In the genomic region with DNA sequence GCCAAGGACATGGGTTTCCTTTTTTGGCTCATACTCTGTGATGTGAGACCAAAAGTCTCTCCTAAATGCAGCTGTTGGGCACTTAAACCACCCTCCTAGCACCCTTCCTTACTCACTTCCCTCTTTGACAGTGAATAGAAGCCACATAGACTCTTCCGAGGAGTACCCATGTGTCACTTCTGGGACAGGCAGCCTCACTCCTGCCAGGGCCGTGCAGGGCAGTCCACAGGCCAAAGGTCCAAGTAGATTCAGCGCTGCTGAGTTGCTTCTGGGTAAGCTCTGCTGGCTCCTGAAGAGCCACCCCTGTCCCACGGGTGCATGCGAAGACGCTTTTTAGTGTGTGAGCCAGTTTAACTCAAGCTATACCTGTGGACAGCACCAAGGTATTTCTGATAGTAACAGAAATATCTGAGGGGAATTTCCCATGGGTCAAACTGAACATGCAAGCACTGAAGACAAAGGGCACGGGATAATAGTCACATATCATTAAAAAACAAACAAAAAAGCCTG, we compare ENCODE assay signal across 15 cellular contexts. TPM values are rescaled to one million over a fixed set of nuclear protein-coding genes. Genes with fewer than 3 reads are reported as not detected.
DNase-seq lines count a peak whose midpoint lies in the region; TF ChIP-seq lines count a peak whose summit lies in the region.
"Had no signal": no experiment of that assay in that cellular context is flagged by ENCODE, and none has a peak within 500 bp of the region (broad histone marks: within the 10 kb centered on the region; RNA-seq: fewer than 3 reads in every experiment).

No MANE protein-coding gene starts in this region.

- intact Hi-C loops in posterior cingulate gyrus (cut with DNase I), result no loop called here

- H3K27me3 Mint-ChIP-seq in type B pancreatic cell, result no peaks in the 10 kb centered on the region
- H3K27me3 Mint-ChIP-seq in activated naive CD4-positive, alpha-beta T cell treated with anti-CD3 and anti-CD28 coated beads, Interleukin-2, amount 10 ng/mL, durations not matched to agents 7 days and 5 days, result peaks cover 56% of the 10 kb centered on the region

- CTCF ChIA-PET in activated naive CD4-positive, alpha-beta T cell treated with anti-CD3 and anti-CD28 coated beads, Interleukin-2, amount 10 ng/mL, durations not matched to agents 7 days and 5 days (lab: Charles Lee), result interaction anchor here (0.5 kb wide), 1 partner anchor 168 kb away, joined by 3 read pairs; no protein-coding TSS in a partner anchor

- H3K9ac ChIP-seq in duodenal mucosa (ENCODE audit: low read depth in 1 of 2, low read length in 2 of 2), result no peak overlapping the region

- H3K27ac ChIP-seq in duodenal mucosa (ENCODE audit: low read depth, low read length), result peak overlapping the region; percentile 49
- H3K27ac ChIP-seq: 22Rv1 had no signal

- peak overlapping the region; percentile 92 for H3K27ac Mint-ChIP-seq in type B pancreatic cell
- H3K27ac Mint-ChIP-seq in activated naive CD4-positive, alpha-beta T cell treated with anti-CD3 and anti-CD28 coated beads, Interleukin-2, amount 10 ng/mL, durations not matched to agents 7 days and 5 days, result no peak overlapping the region
- H3K27ac Mint-ChIP-seq: activated naive CD4-positive, alpha-beta T cell treated with anti-CD3 and anti-CD28 coated beads for 36 hours; GM23338 had no signal

- H3K27me3 ChIP-seq in duodenal mucosa (ENCODE audit: control insufficient read depth in 1 of 2, insufficient read depth in 2 of 2, low read length in 2 of 2), result no peaks in the 10 kb centered on the region

- H3K4me3 Mint-ChIP-seq in type B pancreatic cell, result peak overlapping the region; percentile 56
- H3K4me3 Mint-ChIP-seq in activated naive CD4-positive, alpha-beta T cell treated with anti-CD3 and anti-CD28 coated beads, Interleukin-2, amount 10 ng/mL, durations not matched to agents 7 days and 5 days, result no peak overlapping the region
- H3K4me3 Mint-ChIP-seq: activated naive CD4-positive, alpha-beta T cell treated with anti-CD3 and anti-CD28 coated beads for 36 hours; GM23338; neural crest cell had no signal

- no peaks in the 10 kb centered on the region for H3K36me3 ChIP-seq in duodenal mucosa (ENCODE audit: control insufficient read depth in 1 of 2, insufficient read depth in 2 of 2, low read length in 2 of 2)

- peaks cover 38% of the 10 kb centered on the region for H3K4me1 Mint-ChIP-seq in type B pancreatic cell (ENCODE audit: unreplicated experiment)
- H3K4me1 Mint-ChIP-seq in activated naive CD4-positive, alpha-beta T cell treated with anti-CD3 and anti-CD28 coated beads, Interleukin-2, amount 10 ng/mL, durations not matched to agents 7 days and 5 days, result no peaks in the 10 kb centered on the region

- DNase-seq in NCI-H2196 treated with DMSO at 0.1 percent for 48 hours (lab: John Stamatoyannopoulos, UW; ENCODE audit: unreplicated experiment) (peak; percentile 10), NCI-H2196 (lab: John Stamatoyannopoulos, UW; ENCODE audit: unreplicated experiment) (no peak), NAMALWA (ENCODE audit: low spot score) (peak; percentile 32), type B pancreatic cell (ENCODE audit: extremely low spot score, unreplicated experiment) (no peak), erythroblast (lab: John Stamatoyannopoulos, UW) (no peak), posterior cingulate gyrus (no peak)
- no peak for DNase-seq in activated naive CD4-positive, alpha-beta T cell treated with anti-CD3 and anti-CD28 coated beads, Interleukin-2, amount 10 ng/mL, durations not matched to agents 7 days and 5 days
- DNase-seq: activated CD4-positive, alpha-beta T cell treated with anti-CD3 and anti-CD28 coated beads, Interleukin-2, amount 50 U/mL, for 4 hours; activated naive CD4-positive, alpha-beta T cell treated with anti-CD3 and anti-CD28 coated beads for 36 hours; NCI-H226; stimulated activated CD4-positive, alpha-beta T cell treated with anti-CD3 and anti-CD28 coated beads, Interleukin-12 subunit alpha, Interleukin-12 subunit beta, amount 100 ng/mL, for 4 hours had no signal

- peaks cover 24 to 30% of the 10 kb centered on the region in 2 donors for H3K4me1 ChIP-seq in duodenal mucosa (ENCODE audit: control insufficient read depth in 1 of 2, insufficient read depth in 2 of 2, low read length in 2 of 2)

- no peaks in the 10 kb centered on the region for H3K9me3 ChIP-seq in duodenal mucosa (ENCODE audit: control insufficient read depth in 1 of 2, low read length in 2 of 2)

- no peaks in the 10 kb centered on the region for H3K36me3 Mint-ChIP-seq in type B pancreatic cell
- H3K36me3 Mint-ChIP-seq in activated naive CD4-positive, alpha-beta T cell treated with anti-CD3 and anti-CD28 coated beads, Interleukin-2, amount 10 ng/mL, durations not matched to agents 7 days and 5 days, result no peaks in the 10 kb centered on the region

- no peak for TF ChIP-seq POLR2A in erythroblast (IDR thresholded peaks at IDR 0.05; ENCODE audit: low read length)

- TF ChIP-seq CTCF in type B pancreatic cell (conservative IDR thresholded peaks at IDR 0.05), result no peak

- peaks cover 7% of the 10 kb centered on the region for H3K9me3 Mint-ChIP-seq in type B pancreatic cell
- H3K9me3 Mint-ChIP-seq in activated naive CD4-positive, alpha-beta T cell treated with anti-CD3 and anti-CD28 coated beads, Interleukin-2, amount 10 ng/mL, durations not matched to agents 7 days and 5 days, result no peaks in the 10 kb centered on the region
- H3K9me3 Mint-ChIP-seq: activated naive CD4-positive, alpha-beta T cell treated with anti-CD3 and anti-CD28 coated beads for 36 hours; GM23338 had no signal

- no peak overlapping the region for H3K4me3 ChIP-seq in duodenal mucosa (ENCODE audit: low read depth in 1 of 2, low read length in 2 of 2)
- H3K4me3 ChIP-seq: GM23338 had no signal

RNA-seq across cellular contexts. Expression of a gene that starts 36.8 kb away (rescaled TPM):
- 1.5 and 2.4 TPM in 2 replicates for total RNA-seq in type B pancreatic cell (ENCODE audit: low replicate concordance)

RNA-seq across cellular contexts. Expression of a gene that starts 54.3 kb away (rescaled TPM):
- total RNA-seq in type B pancreatic cell (ENCODE audit: low replicate concordance), result 0.21 and 0.65 TPM in 2 replicates

RNA-seq across cellular contexts. Expression of a gene that starts 57.8 kb away (rescaled TPM):
- total RNA-seq in type B pancreatic cell (ENCODE audit: low replicate concordance), result 23.9 and 29.6 TPM in 2 replicates

Comparison
In these comparisons a context has a peak if more than half of its experiments do, and no peak if none do; other contexts are left out.
1. DNase-seq: peak in NCI-H2196 treated with DMSO at 0.1 percent for 48 hours (single experiment) and NAMALWA (single experiment); none in NCI-H2196 (single experiment), type B pancreatic cell (single experiment), erythroblast (0 of 2), activated naive CD4-positive, alpha-beta T cell treated with anti-CD3 and anti-CD28 coated beads, Interleukin-2, amount 10 ng/mL, durations not matched to agents 7 days and 5 days (single experiment) and posterior cingulate gyrus (0 of 10).